ENCODE assay signal across 14 cellular contexts in genomic region chr16:4141604-4142003, GRCh38.
"Had no signal": no experiment of that assay in that cellular context is flagged by ENCODE, and none has a peak within 500 bp of the region (broad histone marks: within the 10 kb centered on the region; RNA-seq: fewer than 3 reads in every experiment).

No MANE protein-coding gene starts in this region.

- H3K27me3 ChIP-seq: foreskin keratinocyte, tibial artery, uterus had no signal

- ATAC-seq: foreskin keratinocyte, left lobe of liver had no signal

- H3K4me1 ChIP-seq: tibial artery, uterus had no signal

- H3K9me3 ChIP-seq: tibial artery, uterus had no signal

- H3K4me3 Mint-ChIP-seq: activated CD4-positive, alpha-beta T cell treated with anti-CD3 and anti-CD28 coated beads for 36 hours; activated naive CD8-positive, alpha-beta T cell treated with anti-CD3 and anti-CD28 coated beads for 36 hours; effector memory CD8-positive, alpha-beta T cell had no signal

- H3K36me3 ChIP-seq: tibial artery, uterus had no signal

- H3K27me3 Mint-ChIP-seq: activated CD4-positive, alpha-beta T cell treated with anti-CD3 and anti-CD28 coated beads for 36 hours; activated naive CD8-positive, alpha-beta T cell treated with anti-CD3 and anti-CD28 coated beads for 36 hours; effector memory CD8-positive, alpha-beta T cell; progenitor cell of endocrine pancreas had no signal

- H3K9me3 Mint-ChIP-seq: activated naive CD8-positive, alpha-beta T cell treated with anti-CD3 and anti-CD28 coated beads for 36 hours; effector memory CD8-positive, alpha-beta T cell had no signal

- H3K36me3 Mint-ChIP-seq: activated naive CD8-positive, alpha-beta T cell treated with anti-CD3 and anti-CD28 coated beads for 36 hours had no signal

- H3K27ac Mint-ChIP-seq: activated CD4-positive, alpha-beta T cell treated with anti-CD3 and anti-CD28 coated beads for 36 hours; activated naive CD8-positive, alpha-beta T cell treated with anti-CD3 and anti-CD28 coated beads for 36 hours; progenitor cell of endocrine pancreas had no signal

- DNase-seq: activated CD8-positive, alpha-beta memory T cell treated with anti-CD3 and anti-CD28 coated beads, Interleukin-2, amount 50 U/mL, for 4 hours; activated T-cell treated with anti-CD3 and anti-CD28 coated beads, Interleukin-2, amount 50 U/mL, for 48 hours; amniotic stem cell; foreskin keratinocyte; hypothalamus; occipital lobe; tibial artery; uterus had no signal

- H3K27ac ChIP-seq: tibial artery, uterus had no signal

- H3K4me1 Mint-ChIP-seq: activated CD4-positive, alpha-beta T cell treated with anti-CD3 and anti-CD28 coated beads for 36 hours had no signal

- H3K4me3 ChIP-seq: lung, tibial artery, uterus had no signal
